Comparison of ENCODE assay signal across 12 cellular contexts in the genomic region with DNA sequence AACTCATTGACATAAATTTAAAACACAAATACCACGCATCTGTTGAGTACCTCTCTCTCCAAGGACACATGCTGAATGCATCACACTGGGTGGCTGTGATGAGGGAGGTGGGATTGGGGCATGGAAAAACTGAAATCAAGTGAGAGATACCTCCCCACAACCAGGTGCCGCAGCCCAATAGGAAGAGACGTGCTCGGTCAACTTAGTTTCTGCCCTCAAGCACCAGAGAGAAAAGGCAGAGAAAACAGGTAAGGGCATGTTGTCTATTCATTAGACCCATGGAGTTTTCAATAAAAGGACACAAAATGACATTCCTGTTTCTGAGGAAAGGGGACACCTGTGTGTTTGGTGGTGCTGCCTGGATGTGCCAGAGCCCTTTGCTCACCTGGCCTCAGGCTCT. TPM values are rescaled to one million over a fixed set of nuclear protein-coding genes. Genes with fewer than 3 reads are reported as not detected.
"Had no signal": no experiment of that assay in that cellular context is flagged by ENCODE, and none has a peak within 500 bp of the region (broad histone marks: within the 10 kb centered on the region; RNA-seq: fewer than 3 reads in every experiment).

No MANE protein-coding gene starts in this region.

RNA-seq across cellular contexts. Expression of a gene that starts 5.1 kb away (rescaled TPM):
- total RNA-seq: activated CD4-positive, alpha-beta memory T cell treated with anti-CD3 and anti-CD28 coated beads, Interleukin-2, amount 10 ng/mL, durations not matched to agents 7 days and 5 days; activated CD4-positive, alpha-beta T cell treated with anti-CD3 and anti-CD28 coated beads for 36 hours; activated CD4-positive, alpha-beta T cell treated with anti-CD3 and anti-CD28 coated beads, Interleukin-2, amount 10 ng/mL, durations not matched to agents 7 days and 5 days; activated CD8-positive, alpha-beta memory T cell treated with anti-CD3 and anti-CD28 coated beads, Interleukin-2, amount 10 ng/mL, durations not matched to agents 7 days and 5 days; activated CD8-positive, alpha-beta T cell treated with anti-CD3 and anti-CD28 coated beads, Interleukin-2, amount 10 ng/mL, durations not matched to agents 7 days and 5 days; activated naive CD8-positive, alpha-beta T cell treated with anti-CD3 and anti-CD28 coated beads, Interleukin-2, amount 10 ng/mL, durations not matched to agents 7 days and 5 days; activated T-helper 2 cell treated with anti-CD3 and anti-CD28 coated beads, Interferon-gamma antibody, Interleukin-2, Interleukin-4, amounts not matched to agents 10 μg/mL and 5 μg/mL and 100 μg/mL, durations not matched to agents 14 hours and 24 hours and 36 hours; ascending aorta; cardiac septum; T-helper 1 cell treated with Interleukin-12 subunit alpha and Interleukin-12 subunit beta and Interleukin-4 antibody, amounts not matched to agents 30 ng/mL and 1 ng/mL, for 36 hours; T-helper 17 cell; T-helper 2 cell treated with Interferon-gamma antibody and Interleukin-4, amounts not matched to agents 100 ng/mL and 5 ng/mL, for 36 hours had no signal
